ENCODE assay signal across 9 cellular contexts in genomic region chr11:119322360-119322739, GRCh38. TPM values are rescaled to one million over a fixed set of nuclear protein-coding genes. Genes with fewer than 3 reads are reported as not detected.
DNase-seq lines count a peak whose midpoint lies in the region; ATAC-seq, FAIRE-seq and TF ChIP-seq lines count a peak whose summit lies in the region.
"Had no signal": no experiment of that assay in that cellular context is flagged by ENCODE, and none has a peak within 500 bp of the region (broad histone marks: within the 10 kb centered on the region; RNA-seq: fewer than 3 reads in every experiment).

No MANE protein-coding gene starts in this region.

- H4K20me1 ChIP-seq in SU-DHL-6 (ENCODE audit: low read depth, low read length): no peaks in the 10 kb centered on the region

- no peaks in the 10 kb centered on the region for H3K36me3 Mint-ChIP-seq in natural killer cell

- H3F3A ChIP-seq in SU-DHL-6 (ENCODE audit: insufficient read depth): peaks cover 6% of the 10 kb centered on the region; the same call in 1 of the 2 replicates

- H3K36me3 ChIP-seq in SU-DHL-6 (ENCODE audit: low read length) (no peaks in the 10 kb centered on the region), left lung (no peaks in the 10 kb centered on the region)

- no peaks in the 10 kb centered on the region for H3K9me2 ChIP-seq in SU-DHL-6 (replicated peaks; ENCODE audit: insufficient read depth, low read length)

- H3K4me3 ChIP-seq in A549 (peak overlapping the region; percentile 46), GM12864 (ENCODE audit: low read depth, low read length) (no peak overlapping the region), SU-DHL-6 (ENCODE audit: insufficient read depth, low read length, poor library complexity, severe bottlenecking) (no peak overlapping the region), left lung (no peak overlapping the region)

- POLR2A ChIA-PET in A549 (lab: Yijun Ruan, JAX): interaction anchor here (0.9 to 1.2 kb wide), 2 partner anchors 153 to 227 kb away, joined by 3 read pairs; a partner anchor contains a TSS

- H3K9me3 Mint-ChIP-seq in natural killer cell: no peaks in the 10 kb centered on the region

- WGBS in A549 (ENCODE audit: missing lambda C conversion rate): 47% methylated on average over 6 of the region's 6 CpGs

- TF ChIP-seq CTCF in A549 (IDR thresholded peaks at IDR 0.05): no peak
- TF ChIP-seq CTCF in GM12864 (IDR thresholded peaks at IDR 0.05; ENCODE audit: low read depth, low read length, missing control alignments): peak; percentile 13
- TF ChIP-seq CTCF in SU-DHL-6 (IDR thresholded peaks at IDR 0.05; ENCODE audit: insufficient read depth, low read length, poor library complexity, severe bottlenecking): no peak
- TF ChIP-seq CTCF in left lung (IDR thresholded peaks at IDR 0.05): no peak
- TF ChIP-seq CTCF in natural killer cell (IDR thresholded peaks at IDR 0.05): no peak

- H3K27me3 ChIP-seq in SU-DHL-6 (ENCODE audit: low read length) (no peaks in the 10 kb centered on the region), left lung (peaks cover 4 to 48% of the 10 kb centered on the region in 2 donors)

- no peak overlapping the region for H3K9ac ChIP-seq in SU-DHL-6 (ENCODE audit: low read length)

- TF ChIP-seq EP300 in A549 (IDR thresholded peaks at IDR 0.05): no peak

- no peak overlapping the region for H3K4me3 Mint-ChIP-seq in natural killer cell

- intact Hi-C loops in left lung (cut with DNase I) (no loop called here), natural killer cell (cut with micrococcal nuclease) (loop anchor here (5.0 kb wide), 1 partner anchor 115 kb away; the partner anchor contains the start of gene CBL)

- H3K4me2 ChIP-seq in A549 (peak overlapping the region; percentile 88), SU-DHL-6 (ENCODE audit: low read depth, low read length, poor library complexity, severe bottlenecking) (peak overlapping the region; percentile 63)

- FAIRE-seq in A549 (lab: Jason Lieb, UNC): no peak

- H3K9me3 ChIP-seq in A549: no peaks in the 10 kb centered on the region
- no peaks in the 10 kb centered on the region for H3K9me3 ChIP-seq in SU-DHL-6 (ENCODE audit: insufficient read depth, low read length)
- no peaks in the 10 kb centered on the region for H3K9me3 ChIP-seq in left lung

- TF ChIP-seq RAD21 in A549 (conservative IDR thresholded peaks at IDR 0.05 in 1 of 2, IDR thresholded peaks at IDR 0.05 in 1 of 2): no peak

- CTCF ChIA-PET in A549 (lab: Yijun Ruan, JAX): interaction anchor here (0.8 to 11.6 kb wide), 22 partner anchors 11 to 266 kb away, joined by 3 to 160 read pairs (median 8); partner anchors contain the start of genes C1QTNF5, CBL, RNF26 and USP2

- H3K79me2 ChIP-seq in SU-DHL-6 (ENCODE audit: insufficient read depth, low read length): no peaks in the 10 kb centered on the region

- peaks cover 18 to 27% of the 10 kb centered on the region in 2 donors for H3K27me3 Mint-ChIP-seq in natural killer cell (ENCODE audit: low read depth in 2 of 2)

- H3K4me1 ChIP-seq in A549 (peaks cover 32% of the 10 kb centered on the region), left lung (peaks cover 8 to 41% of the 10 kb centered on the region in 2 donors)

- H3K27ac ChIP-seq in A549: peak overlapping the region; percentile 70 to 91; a peak in 5 of 6 replicates
- H3K27ac ChIP-seq in SU-DHL-6 (ENCODE audit: low read depth, low read length): no peak overlapping the region
- peak overlapping the region; percentile 79 to 84 for H3K27ac ChIP-seq in left lung

- DNase-seq in A549 (ENCODE audit: low read depth in 1 of 2, low spot score in 1 of 2): no peak
- no peak for DNase-seq in GM12864 (ENCODE audit: low read depth)
- no peak for DNase-seq in left lung
- no peak for DNase-seq in natural killer cell
- DNase-seq in NK-92 (lab: John Stamatoyannopoulos, UW; ENCODE audit: unreplicated experiment): no peak
- DNase-seq: occipital lobe had no signal

- no peak overlapping the region for H3K27ac Mint-ChIP-seq in natural killer cell

- no peak for TF ChIP-seq POLR2A in A549 (IDR thresholded peaks at IDR 0.05; ENCODE audit: low read length)

- ATAC-seq in A549: peak; percentile 33 to 64; a peak in 3 of 6 replicates
- ATAC-seq in left lung: no peak
- no peak for ATAC-seq in GM21360 (IDR thresholded peaks at IDR 0.05; ENCODE audit: unreplicated experiment)
- ATAC-seq in HG02759 (IDR thresholded peaks at IDR 0.05; ENCODE audit: unreplicated experiment): no peak
- ATAC-seq in natural killer cell: no peak

- peaks cover 0 to 32% of the 10 kb centered on the region in 2 donors for H3K4me1 Mint-ChIP-seq in natural killer cell

- no peak overlapping the region for H2AFZ ChIP-seq in SU-DHL-6 (ENCODE audit: low read depth, low read length, severe bottlenecking)

TF ChIP-seq in A549, 52 proteins besides CTCF, POLR2A, EP300 and RAD21:
- TF ChIP-seq NPAS2 (CRISPR knock-in tag; IDR thresholded peaks at IDR 0.05; ENCODE audit: borderline replicate concordance): no peak
- TF ChIP-seq CEBPB (IDR thresholded peaks at IDR 0.05): peak in 1 of 2 experiments; percentile 30; a peak in 1 of 4 replicates

RNA-seq across cellular contexts. Expression of gene MCAM, which starts 5.4 kb away (rescaled TPM):
- 5.4 and 5.5 TPM in 2 replicates for polyA plus RNA-seq in A549 (2011; rRNA removed)
- 7.6 and 10.0 TPM in 2 replicates for polyA plus RNA-seq in A549 (2012; cell fraction: cytosol; rRNA removed)
- 43.7 and 46.4 TPM in 2 replicates for polyA plus RNA-seq in A549 (2012; cell fraction: nucleus; rRNA removed)
- polyA plus RNA-seq in A549 (2017; fragmentation: RNase III; extraction: RNeasy Plus Mini Kit Qiagen cat#74134 plus additional on column Dnase treatment): 14.9 to 18.1 TPM (median 15.9 TPM) in 3 replicates
- polyA minus RNA-seq in A549 (2011; rRNA and poly(A)+ RNA removed): 3.1 and 5.7 TPM in 2 replicates
- total RNA-seq in left lung: 10 to 100 TPM; 59.5 to 87.5 TPM
- total RNA-seq in natural killer cell: 1 to 10 TPM in 1 of 3 donors, under 1 TPM in 2; 0.11 to 2.0 (median 0.19) TPM

RNA-seq across cellular contexts. Expression of gene RNF26, which starts 12.0 kb away (rescaled TPM):
- polyA plus RNA-seq in A549 (2011; rRNA removed) (23.5 and 28.4 TPM in 2 replicates), A549 (2017; fragmentation: RNase III; extraction: RNeasy Plus Mini Kit Qiagen cat#74134 plus additional on column Dnase treatment) (23.3 to 26.5 TPM (median 25.4 TPM) in 3 replicates)
- polyA plus RNA-seq in A549 (2012; cell fraction: cytosol; rRNA removed): 36.1 and 47.3 TPM in 2 replicates
- 31.5 and 31.7 TPM in 2 replicates for polyA plus RNA-seq in A549 (2012; cell fraction: nucleus; rRNA removed)
- polyA minus RNA-seq in A549 (2011; rRNA and poly(A)+ RNA removed): 54.7 and 63.3 TPM in 2 replicates
- total RNA-seq in left lung (10 to 100 TPM; 22.0 to 28.3 TPM), natural killer cell (10 to 100 TPM; 18.0 to 21.8 (median 18.1) TPM)

RNA-seq across cellular contexts. Expression of gene C1QTNF5, which starts 18.3 kb away (rescaled TPM):
- polyA plus RNA-seq in A549 (2011; rRNA removed) (not detected in 2 replicates), A549 (2017; fragmentation: RNase III; extraction: RNeasy Plus Mini Kit Qiagen cat#74134 plus additional on column Dnase treatment) (not detected in 3 replicates)
- 0.03 TPM in 1 of 2 replicates, not detected in the other for polyA plus RNA-seq in A549 (2012; cell fraction: cytosol; rRNA removed)
- not detected in 2 replicates for polyA plus RNA-seq in A549 (2012; cell fraction: nucleus; rRNA removed)
- not detected in 2 replicates for polyA minus RNA-seq in A549 (2011; rRNA and poly(A)+ RNA removed)
- total RNA-seq in left lung (10 to 100 TPM; 20.0 to 33.3 TPM), natural killer cell (not detected)

RNA-seq across cellular contexts. Expression of gene MFRP, which starts 24.2 kb away (rescaled TPM):
- polyA plus RNA-seq in A549 (2011; rRNA removed) (not detected in 2 replicates), A549 (2017; fragmentation: RNase III; extraction: RNeasy Plus Mini Kit Qiagen cat#74134 plus additional on column Dnase treatment) (not detected in 3 replicates)
- not detected in 2 replicates for polyA plus RNA-seq in A549 (2012; cell fraction: cytosol; rRNA removed)
- polyA plus RNA-seq in A549 (2012; cell fraction: nucleus; rRNA removed): not detected in 2 replicates
- polyA minus RNA-seq in A549 (2011; rRNA and poly(A)+ RNA removed): not detected in 2 replicates
- total RNA-seq in left lung (not detected), natural killer cell (not detected)
- total RNA-seq: occipital lobe had no signal

RNA-seq across cellular contexts. Expression of gene USP2, which starts 59.1 kb away (rescaled TPM):
- polyA plus RNA-seq in A549 (2011; rRNA removed) (0.30 and 0.37 TPM in 2 replicates), A549 (2017; fragmentation: RNase III; extraction: RNeasy Plus Mini Kit Qiagen cat#74134 plus additional on column Dnase treatment) (0.48 to 0.83 TPM (median 0.73 TPM) in 3 replicates)
- polyA plus RNA-seq in A549 (2012; cell fraction: cytosol; rRNA removed): 0.22 and 0.36 TPM in 2 replicates
- 0.56 and 0.71 TPM in 2 replicates for polyA plus RNA-seq in A549 (2012; cell fraction: nucleus; rRNA removed)
- 0.50 and 1.4 TPM in 2 replicates for polyA minus RNA-seq in A549 (2011; rRNA and poly(A)+ RNA removed)
- total RNA-seq in left lung (1 to 10 TPM; 2.6 to 3.7 TPM), natural killer cell (1 to 10 TPM in 1 of 3 donors, under 1 TPM in 1, not detected in 1; 0.50 to 3.9 TPM)

Comparison
In these comparisons a context has a peak if more than half of its experiments do, and no peak if none do; other contexts are left out.
1. ATAC-seq: peak in A549 (2 of 2); none in left lung (single experiment), GM21360 (single experiment), HG02759 (single experiment) and natural killer cell (0 of 3).
2. RNA of gene MCAM, which starts 5.4 kb away (total RNA-seq): 59.5 to 87.5 TPM in left lung; 0.11 to 2.0 TPM in natural killer cell; every median in the first group is over 10 times any median in the second.
3. RNA of gene C1QTNF5, which starts 18.3 kb away (total RNA-seq): 20.0 to 33.3 TPM in left lung; not detected in natural killer cell; every median in the first group is over 10 times any median in the second.